In genomic region chr1:76254165-76255043, GRCh38 we compare ENCODE assay signal across 12 cellular contexts.
A peak's percentile ranks its signal among the peaks of the same experiment; 100 is the strongest.
DNase-seq lines count a peak whose midpoint lies in the region; ATAC-seq, FAIRE-seq and TF ChIP-seq lines count a peak whose summit lies in the region.
"Had no signal": no experiment of that assay in that cellular context is flagged by ENCODE, and none has a peak within 500 bp of the region (broad histone marks: within the 10 kb centered on the region; RNA-seq: fewer than 3 reads in every experiment).

No MANE protein-coding gene starts in this region.

- no peaks in the 10 kb centered on the region for H3K36me3 ChIP-seq in left ventricle myocardium inferior

- ATAC-seq in left ventricle myocardium superior (no peak), HG03469 (IDR thresholded peaks at IDR 0.05; ENCODE audit: unreplicated experiment) (no peak), GM18867 (IDR thresholded peaks at IDR 0.05; ENCODE audit: unreplicated experiment) (no peak)
- ATAC-seq: natural killer cell had no signal

- intact Hi-C loops in left ventricle myocardium inferior (cut with micrococcal nuclease) (no loop called here), left ventricle myocardium superior (cut with micrococcal nuclease) (no loop called here)

- TF ChIP-seq CTCF in left ventricle myocardium inferior (IDR thresholded peaks at IDR 0.05; ENCODE audit: borderline replicate concordance): no peak

- peak overlapping the region; percentile 47 for H3K27ac ChIP-seq in left ventricle myocardium inferior (replicated peaks)

- no peak for DNase-seq in left ventricle myocardium inferior
- DNase-seq in left ventricle myocardium superior: no peak
- DNase-seq in NCI-H69 (lab: John Stamatoyannopoulos, UW): peak; percentile 76
- peak; percentile 37 for DNase-seq in dedifferentiated amniotic fluid mesenchymal stem cell (ENCODE audit: extremely low spot score)
- peak; percentile 17 for DNase-seq in putamen (ENCODE audit: low spot score)
- no peak for DNase-seq in GM12892 (ENCODE audit: insufficient read length)
- DNase-seq: activated CD4-positive, alpha-beta memory T cell treated with anti-CD3 and anti-CD28 coated beads, Interleukin-2, amount 10 ng/mL, durations not matched to agents 7 days and 5 days; natural killer cell; Right ventricle myocardium superior had no signal

- FAIRE-seq in GM12892 (lab: Jason Lieb, UNC): no peak
- FAIRE-seq: GM12891 had no signal

- no peaks in the 10 kb centered on the region for H3K9me3 ChIP-seq in left ventricle myocardium inferior (replicated peaks)

- H3K27me3 ChIP-seq in left ventricle myocardium inferior (ENCODE audit: low read depth): no peaks in the 10 kb centered on the region

- H3K4me1 ChIP-seq in left ventricle myocardium inferior: peaks cover 11% of the 10 kb centered on the region

- no peak overlapping the region for H3K4me3 ChIP-seq in left ventricle myocardium inferior

- no peak for TF ChIP-seq POLR2A in GM12892 (IDR thresholded peaks at IDR 0.05; ENCODE audit: low read depth, low read length)

Comparison
In these comparisons a context has a peak if more than half of its experiments do, and no peak if none do; other contexts are left out.
1. DNase-seq: peak in NCI-H69 (single experiment), dedifferentiated amniotic fluid mesenchymal stem cell (single experiment) and putamen (single experiment); none in left ventricle myocardium inferior (single experiment), left ventricle myocardium superior (single experiment) and GM12892 (single experiment).